ENCODE assay signal across 1 cellular context in genomic region chr16:17544785-17545184, GRCh38.
TF ChIP-seq lines count a peak whose summit lies in the region.

No MANE protein-coding gene starts in this region.

TF ChIP-seq in GM23338, 12 proteins besides CTCF, POLR2A, EP300 and RAD21 (continued from another document):
- TF ChIP-seq ZNF462 (CRISPR knock-in tag; IDR thresholded peaks at IDR 0.05) = no peak
- no peak for TF ChIP-seq EZH2phosphoT487 (IDR thresholded peaks at IDR 0.05; ENCODE audit: unreplicated experiment)
- TF ChIP-seq ETS1 (IDR thresholded peaks at IDR 0.05) = no peak
- TF ChIP-seq CREB1 (CRISPR knock-in tag; IDR thresholded peaks at IDR 0.05; ENCODE audit: low read depth) = no peak
- TF ChIP-seq POLR2AphosphoS5 (IDR thresholded peaks at IDR 0.05; ENCODE audit: low read depth) = no peak
- no peak for TF ChIP-seq ZNF331 (CRISPR knock-in tag; IDR thresholded peaks at IDR 0.05; ENCODE audit: low read depth)
- TF ChIP-seq STAT1 (IDR thresholded peaks at IDR 0.05; ENCODE audit: unreplicated experiment) = no peak
- no peak for TF ChIP-seq ZNF114 (CRISPR knock-in tag; IDR thresholded peaks at IDR 0.05)
- TF ChIP-seq EZH2 (IDR thresholded peaks at IDR 0.05; ENCODE audit: low read depth, unreplicated experiment) = no peak
TF ChIP-seq in GM23338: peak in this region for 0.
